1 cellular context compared by ENCODE assay signal in the genomic region with DNA sequence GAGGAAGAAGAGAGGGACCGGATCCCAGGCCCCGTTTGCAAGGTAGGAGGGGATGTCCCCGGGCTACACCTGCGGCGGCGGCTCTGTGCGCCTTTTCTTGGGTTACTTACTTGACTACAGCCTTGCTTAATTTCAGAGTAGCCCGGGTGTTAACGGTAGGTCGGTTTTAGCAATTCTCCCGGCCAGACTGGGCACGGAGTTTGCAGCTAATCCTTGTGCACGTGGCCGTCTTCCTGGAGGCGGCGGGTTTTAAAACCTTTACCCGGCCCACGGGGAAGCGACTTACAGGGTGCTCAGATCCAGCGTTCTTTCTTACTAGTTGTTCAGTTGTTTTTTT.
TF ChIP-seq lines count a peak whose summit lies in the region.

No MANE protein-coding gene starts in this region.

TF ChIP-seq in IMR-90, 13 proteins besides CTCF, POLR2A, EP300 and RAD21 (continued from another document):
- TF ChIP-seq BHLHE40 (IDR thresholded peaks at IDR 0.05; ENCODE audit: low read depth, low read length) = no peak
- TF ChIP-seq ELK1 (IDR thresholded peaks at IDR 0.05; ENCODE audit: borderline replicate concordance, low read depth, low read length) = no peak
- no peak for TF ChIP-seq NFE2L2 (IDR thresholded peaks at IDR 0.05; ENCODE audit: low read depth, low read length)
- TF ChIP-seq FOS (IDR thresholded peaks at IDR 0.05; ENCODE audit: low read depth, low read length) = no peak
- TF ChIP-seq MXI1 (IDR thresholded peaks at IDR 0.05; ENCODE audit: borderline replicate concordance, low read depth, low read length) = no peak
- no peak for TF ChIP-seq RCOR1 (IDR thresholded peaks at IDR 0.05; ENCODE audit: insufficient replicate concordance, low read length)
- TF ChIP-seq CHD1 (IDR thresholded peaks at IDR 0.05; ENCODE audit: low read depth, low read length) = no peak
